Comparison of ENCODE assay signal across 9 cellular contexts in genomic region chr5:124746252-124746915, GRCh38. TPM values are rescaled to one million over a fixed set of nuclear protein-coding genes. Genes with fewer than 3 reads are reported as not detected.
DNase-seq lines count a peak whose midpoint lies in the region; ATAC-seq, FAIRE-seq and TF ChIP-seq lines count a peak whose summit lies in the region.
"Had no signal": no experiment of that assay in that cellular context is flagged by ENCODE, and none has a peak within 500 bp of the region (broad histone marks: within the 10 kb centered on the region; RNA-seq: fewer than 3 reads in every experiment).

Gene ZNF608, minus strand, starts transcription at chr5:124746639. Its CDS starts 1,650 bp downstream, at chr5:124744989.

- DNase-seq in Caki2 (ENCODE audit: low read depth) (peak; percentile 87), M059J (ENCODE audit: low read depth) (peak; percentile 87), activated B cell treated with CpG ODN at 0.5 μM for 24 hours (no peak), glomerular endothelial cell (ENCODE audit: extremely low read depth, low read depth, low spot score) (peak; percentile 70), pancreas (peak in 3 of 6 donors; percentile 16 to 24 (median 23)), activated gamma-delta T cell treated with Interleukin-2 at 50 U/mL for 16 hours (no peak), COLO829 (ENCODE audit: low spot score) (no peak)

- no peaks in the 10 kb centered on the region for H3K27me3 ChIP-seq in pancreas

- peak within 1 kb of the TSS; percentile 69 to 97 (median 84) for H3K27ac ChIP-seq in pancreas

- H3K4me3 Mint-ChIP-seq in activated B cell treated with CpG ODN at 0.5 μM for 24 hours: no peak within 1 kb of the TSS

- TF ChIP-seq CTCF in activated B cell treated with CpG ODN at 0.5 μM for 24 hours (IDR thresholded peaks at IDR 0.05) (no peak), pancreas (IDR thresholded peaks at IDR 0.05) (no peak)

- WGBS in pancreas, 2 donors: 0 to 1% methylated on average over 14 of the region's 14 CpGs

- H3K4me3 ChIP-seq in pancreas: peak within 1 kb of the TSS; percentile 22 to 55 (median 36)

- POLR2A ChIA-PET in activated B cell treated with CpG ODN at 0.5 μM for 24 hours (lab: Charles Lee): interaction anchor here (0.6 to 5.0 kb wide), 28 partner anchors 10 to 1064 kb away, joined by 3 to 99 read pairs (median 7); no protein-coding TSS in a partner anchor

- H3K4me1 ChIP-seq in pancreas: peaks cover 5 to 25% (median 14%) of the 10 kb centered on the region in 3 donors

- H3K4me1 Mint-ChIP-seq in activated B cell treated with CpG ODN at 0.5 μM for 24 hours: peaks cover 17% of the 10 kb centered on the region

- CTCF ChIA-PET in activated B cell treated with CpG ODN at 0.5 μM for 24 hours (lab: Charles Lee): interaction anchor here (0.8 kb wide), 1 partner anchor 162 kb away, joined by 3 read pairs; no protein-coding TSS in a partner anchor

- H3K9me3 Mint-ChIP-seq in activated B cell treated with CpG ODN at 0.5 μM for 24 hours: no peaks in the 10 kb centered on the region

- no peaks in the 10 kb centered on the region for H3K27me3 Mint-ChIP-seq in activated B cell treated with CpG ODN at 0.5 μM for 24 hours

- intact Hi-C loops in activated B cell treated with CpG ODN at 0.5 μM for 24 hours (cut with micrococcal nuclease): loop anchor here (1.0 to 5.0 kb wide), 4 partner anchors 8 to 809 kb away; no protein-coding TSS in a partner anchor
- intact Hi-C loops in pancreas (cut with DNase I): loop anchor here in 1 of 3 donors (10.0 kb wide), 1 partner anchor 138 kb away; no protein-coding TSS in a partner anchor

- no peak within 1 kb of the TSS for H3K27ac Mint-ChIP-seq in activated B cell treated with CpG ODN at 0.5 μM for 24 hours

- ATAC-seq in activated B cell treated with CpG ODN at 0.5 μM for 24 hours (ENCODE audit: low read depth): no peak
- ATAC-seq in pancreas: no peak
- no peak for ATAC-seq in GM18873 (IDR thresholded peaks at IDR 0.05; ENCODE audit: low FRiP score, unreplicated experiment)

- no peak for FAIRE-seq in pancreas (lab: Jason Lieb, UNC)

- no peaks in the 10 kb centered on the region for H3K36me3 ChIP-seq in pancreas

- peaks cover 18% of the 10 kb centered on the region for H3K36me3 Mint-ChIP-seq in activated B cell treated with CpG ODN at 0.5 μM for 24 hours (ENCODE audit: low read depth)

- H3K9me3 ChIP-seq in pancreas: no peaks in the 10 kb centered on the region

- in situ Hi-C loops in Caki2 (cut with HindIII; ENCODE audit: low pct_unique_long_range_greater_than_20kb, low sequenced_read_pairs): no loop called here

RNA-seq across cellular contexts. Expression of gene ZNF608, which starts in this region (rescaled TPM):
- total RNA-seq in Caki2 (2014; rRNA removed; shearing (Covaris generic); ENCODE audit: low replicate concordance): 23.9 and 24.7 TPM in 2 replicates
- total RNA-seq in M059J (2014; rRNA removed; shearing (Covaris generic)): 14.2 and 18.0 TPM in 2 replicates
- 20.7 and 22.0 TPM in 2 replicates for total RNA-seq in activated B cell treated with CpG ODN at 0.5 μM for 24 hours
- total RNA-seq in glomerular endothelial cell: 26.8 and 30.9 TPM in 2 replicates
- total RNA-seq in pancreas: 10 to 100 TPM in 5 of 6 donors, 1 to 10 TPM in 1; 9.3 to 21.6 (median 11.4) TPM
- polyA plus RNA-seq in pancreas: 10 to 100 TPM; 13.7 to 14.8 TPM
- total RNA-seq: T-helper 2 cell treated with Interferon-gamma antibody and Interleukin-4, amounts not matched to agents 100 ng/mL and 5 ng/mL, for 36 hours had no signal

Comparison
In these comparisons a context has a peak if more than half of its experiments do, and no peak if none do; other contexts are left out.
1. DNase-seq: peak in Caki2 (single experiment), M059J (single experiment) and glomerular endothelial cell (single experiment); none in activated B cell treated with CpG ODN at 0.5 μM for 24 hours (single experiment), activated gamma-delta T cell treated with Interleukin-2 at 50 U/mL for 16 hours (single experiment) and COLO829 (single experiment).